13 cellular contexts compared by ENCODE assay signal in the genomic region with DNA sequence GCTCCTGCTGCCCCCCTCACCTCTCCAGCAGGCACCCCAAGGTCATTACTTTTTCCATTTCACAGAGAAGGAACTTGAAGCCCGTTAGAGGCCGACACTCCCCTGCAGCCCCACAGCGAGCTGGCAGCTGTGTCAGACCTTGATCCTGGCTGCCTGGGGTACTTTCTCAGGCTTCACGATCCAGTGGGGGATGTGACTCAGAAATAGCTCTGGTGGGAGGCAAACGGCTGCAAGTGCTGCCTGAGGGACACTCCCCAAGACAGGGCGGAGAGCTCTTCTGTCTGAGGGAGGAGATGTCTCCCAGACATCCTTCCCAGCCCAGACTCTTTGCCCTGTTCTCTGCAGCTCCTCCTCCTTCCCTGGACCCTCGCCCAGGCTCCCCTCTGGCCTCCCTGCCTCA. TPM values are rescaled to one million over a fixed set of nuclear protein-coding genes. Genes with fewer than 3 reads are reported as not detected.
DNase-seq lines count a peak whose midpoint lies in the region; ATAC-seq, FAIRE-seq and TF ChIP-seq lines count a peak whose summit lies in the region.
"Had no signal": no experiment of that assay in that cellular context is flagged by ENCODE, and none has a peak within 500 bp of the region (broad histone marks: within the 10 kb centered on the region; RNA-seq: fewer than 3 reads in every experiment).

No MANE protein-coding gene starts in this region.

- peak; percentile 51 to 67; a peak in 5 of 6 replicates for ATAC-seq in A549
- ATAC-seq in HG03520 (IDR thresholded peaks at IDR 0.05; ENCODE audit: unreplicated experiment), result no peak
- no peak for ATAC-seq in GM21576 (IDR thresholded peaks at IDR 0.05; ENCODE audit: unreplicated experiment)

- peaks cover 8% of the 10 kb centered on the region; the same call in 1 of the 3 replicates for H3K4me1 ChIP-seq in A549
- peaks cover 12% of the 10 kb centered on the region for H3K4me1 ChIP-seq in astrocyte (ENCODE audit: insufficient read depth, low read length)

- no peak for TF ChIP-seq POLR2A in A549 (IDR thresholded peaks at IDR 0.05; ENCODE audit: low read length)

- no peak for TF ChIP-seq RAD21 in A549 (conservative IDR thresholded peaks at IDR 0.05 in 1 of 2, IDR thresholded peaks at IDR 0.05 in 1 of 2)

- no peaks in the 10 kb centered on the region for H3K79me2 ChIP-seq in astrocyte (ENCODE audit: insufficient read depth, low read length)

- peaks cover 5% of the 10 kb centered on the region for H3K4me1 Mint-ChIP-seq in astrocyte (ENCODE audit: low read depth, unreplicated experiment)

- H3K4me3 ChIP-seq in A549 (no peak overlapping the region), astrocyte (ENCODE audit: insufficient read depth, low read depth, low read length) (no peak overlapping the region)

- FAIRE-seq in A549 (lab: Jason Lieb, UNC), result no peak
- FAIRE-seq in astrocyte (lab: Jason Lieb, UNC), result no peak

- H3K27me3 Mint-ChIP-seq in astrocyte (ENCODE audit: low read depth, unreplicated experiment), result no peaks in the 10 kb centered on the region

- H3K27me3 ChIP-seq in astrocyte (ENCODE audit: insufficient read depth, low read length), result no peaks in the 10 kb centered on the region

- TF ChIP-seq EP300 in A549 (IDR thresholded peaks at IDR 0.05), result no peak

- WGBS in A549 (ENCODE audit: missing lambda C conversion rate), result 30% methylated on average over 7 of the region's 7 CpGs

- H3K36me3 ChIP-seq in astrocyte (ENCODE audit: insufficient read depth, low read length), result no peaks in the 10 kb centered on the region

- H2AFZ ChIP-seq in astrocyte (ENCODE audit: low read depth, low read length), result peak overlapping the region; percentile 91

- in situ Hi-C loops in KBM-7 (cut with MboI; ENCODE audit: low pct_unique_long_range_greater_than_20kb, low sequenced_read_pairs), result no loop called here

- peak in 1 of 2 experiments; percentile 35 for DNase-seq in A549 (ENCODE audit: low read depth in 1 of 2, low spot score in 1 of 2)
- peak; percentile 18 for DNase-seq in KBM-7
- DNase-seq in astrocyte (ENCODE audit: low read depth), result peak; percentile 67
- peak; percentile 29 for DNase-seq in kidney glomerular epithelial cell (lab: John Stamatoyannopoulos, UW)
- DNase-seq in stimulated activated CD4-positive, alpha-beta T cell treated with anti-CD3 and anti-CD28 coated beads, Interleukin-2, amount 100 ng/mL, for 48 hours, result no peak
- DNase-seq in NK-92 treated with Interleukin-12 subunit alpha and Interleukin-12 subunit beta, amount 100 ng/mL, for 24 hours (lab: John Stamatoyannopoulos, UW), result no peak
- DNase-seq: activated effector memory CD4-positive, alpha-beta T cell treated with anti-CD3 and anti-CD28 coated beads, Interleukin-2, amount 50 U/mL, for 16 hours; dermis blood vessel endothelial cell; naive B cell; NCI-H1694 had no signal

- H3K27ac ChIP-seq in A549, result peak overlapping the region in 1 of 2 experiments; percentile 53; a peak in 3 of 6 replicates
- peak overlapping the region; percentile 53 for H3K27ac ChIP-seq in astrocyte (ENCODE audit: low read depth, low read length)
- H3K27ac ChIP-seq: HL-60 had no signal

- H3K9ac ChIP-seq in astrocyte (ENCODE audit: low read length), result peak overlapping the region; percentile 64

- peaks cover 14% of the 10 kb centered on the region for H3K9me3 Mint-ChIP-seq in astrocyte (ENCODE audit: unreplicated experiment)

- 0 out of 3 replicates have a peak overlapping the region, but pooled peaks have one; percentile 27 for H3K4me2 ChIP-seq in A549
- peak overlapping the region; percentile 77 for H3K4me2 ChIP-seq in astrocyte (ENCODE audit: low read length)

- TF ChIP-seq CTCF in A549 (IDR thresholded peaks at IDR 0.05) (no peak), astrocyte (IDR thresholded peaks at IDR 0.05; ENCODE audit: insufficient read depth, low read depth, low read length) (no peak)

- CTCF ChIA-PET in A549 (lab: Yijun Ruan, JAX), result interaction anchor here (1.2 to 3.5 kb wide), 4 partner anchors 9 to 74 kb away, joined by 3 to 15 read pairs (median 5); no protein-coding TSS in a partner anchor

- POLR2A ChIA-PET in A549 (lab: Yijun Ruan, JAX), result interaction anchor here (1.3 kb wide), 1 partner anchor 12 kb away, joined by 3 read pairs; no protein-coding TSS in a partner anchor

- H3K9me3 ChIP-seq in A549 (peaks cover 14% of the 10 kb centered on the region), astrocyte (ENCODE audit: insufficient read depth, low read depth, low read length) (peaks cover 5% of the 10 kb centered on the region)

- peak overlapping the region; percentile 50 for H3K4me3 Mint-ChIP-seq in astrocyte (ENCODE audit: unreplicated experiment)
- H3K4me3 Mint-ChIP-seq: naive B cell had no signal

- no peaks in the 10 kb centered on the region for H4K20me1 ChIP-seq in astrocyte (ENCODE audit: insufficient read depth, low read length)

- peaks cover 2% of the 10 kb centered on the region for H3K36me3 Mint-ChIP-seq in astrocyte (ENCODE audit: low read depth, unreplicated experiment)
- H3K36me3 Mint-ChIP-seq: naive B cell had no signal

- H3K27ac Mint-ChIP-seq in astrocyte (ENCODE audit: unreplicated experiment), result peak overlapping the region; percentile 69

TF ChIP-seq in A549, 52 proteins besides CTCF, POLR2A, EP300 and RAD21:
- TF ChIP-seq RNF2 (IDR thresholded peaks at IDR 0.05; ENCODE audit: borderline replicate concordance, low read depth) (no peak), CHD4 (IDR thresholded peaks at IDR 0.05; ENCODE audit: borderline replicate concordance) (no peak), RCOR1 (IDR thresholded peaks at IDR 0.05; ENCODE audit: low read depth, low read length) (no peak), ZC3H11A (IDR thresholded peaks at IDR 0.05) (no peak), CEBPB (IDR thresholded peaks at IDR 0.05) (no peak)
- TF ChIP-seq, protein P1, sequence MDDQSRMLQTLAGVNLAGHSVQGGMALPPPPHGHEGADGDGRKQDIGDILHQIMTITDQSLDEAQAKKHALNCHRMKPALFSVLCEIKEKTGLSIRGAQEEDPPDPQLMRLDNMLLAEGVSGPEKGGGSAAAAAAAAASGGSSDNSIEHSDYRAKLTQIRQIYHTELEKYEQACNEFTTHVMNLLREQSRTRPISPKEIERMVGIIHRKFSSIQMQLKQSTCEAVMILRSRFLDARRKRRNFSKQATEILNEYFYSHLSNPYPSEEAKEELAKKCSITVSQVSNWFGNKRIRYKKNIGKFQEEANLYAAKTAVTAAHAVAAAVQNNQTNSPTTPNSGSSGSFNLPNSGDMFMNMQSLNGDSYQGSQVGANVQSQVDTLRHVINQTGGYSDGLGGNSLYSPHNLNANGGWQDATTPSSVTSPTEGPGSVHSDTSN (IDR thresholded peaks at IDR 0.05), result no peak
TF ChIP-seq in A549: peak in this region for 0.

RNA-seq across cellular contexts. Expression of a gene that starts 4.8 kb away (rescaled TPM):
- polyA plus RNA-seq in A549 (2011; rRNA removed) (not detected in 2 replicates), A549 (2017; fragmentation: RNase III; extraction: RNeasy Plus Mini Kit Qiagen cat#74134 plus additional on column Dnase treatment) (not detected in 3 replicates)
- 0.03 TPM in 1 of 2 replicates, not detected in the other for polyA plus RNA-seq in A549 (2012; cell fraction: cytosol; rRNA removed)
- 0.06 TPM in 1 of 2 replicates, not detected in the other for polyA plus RNA-seq in A549 (2012; cell fraction: nucleus; rRNA removed)
- not detected in 2 replicates for polyA minus RNA-seq in A549 (2011; rRNA and poly(A)+ RNA removed)
- total RNA-seq in astrocyte, result not detected in 2 replicates

RNA-seq across cellular contexts. Expression of a gene that starts 8.5 kb away (rescaled TPM):
- polyA plus RNA-seq in A549 (2011; rRNA removed) (36.6 and 41.6 TPM in 2 replicates), A549 (2017; fragmentation: RNase III; extraction: RNeasy Plus Mini Kit Qiagen cat#74134 plus additional on column Dnase treatment) (53.4 to 62.1 TPM (median 58.6 TPM) in 3 replicates)
- polyA plus RNA-seq in A549 (2012; cell fraction: cytosol; rRNA removed), result 68.6 and 83.9 TPM in 2 replicates
- polyA plus RNA-seq in A549 (2012; cell fraction: nucleus; rRNA removed), result 133 and 183 TPM in 2 replicates
- polyA minus RNA-seq in A549 (2011; rRNA and poly(A)+ RNA removed), result 58.4 and 76.3 TPM in 2 replicates
- 163 and 168 TPM in 2 replicates for total RNA-seq in astrocyte

RNA-seq across cellular contexts. Expression of a gene that starts 54.8 kb away (rescaled TPM):
- polyA plus RNA-seq in A549 (2011; rRNA removed) (12.5 and 14.5 TPM in 2 replicates), A549 (2017; fragmentation: RNase III; extraction: RNeasy Plus Mini Kit Qiagen cat#74134 plus additional on column Dnase treatment) (15.9 to 23.7 TPM (median 21.7 TPM) in 3 replicates)
- polyA plus RNA-seq in A549 (2012; cell fraction: cytosol; rRNA removed), result 12.7 and 18.9 TPM in 2 replicates
- polyA plus RNA-seq in A549 (2012; cell fraction: nucleus; rRNA removed), result 21.9 and 26.7 TPM in 2 replicates
- 7.7 and 9.9 TPM in 2 replicates for polyA minus RNA-seq in A549 (2011; rRNA and poly(A)+ RNA removed)
- 8.9 and 9.8 TPM in 2 replicates for total RNA-seq in astrocyte

RNA-seq across cellular contexts. Expression of a gene that starts 59.8 kb away (rescaled TPM):
- polyA plus RNA-seq in A549 (2011; rRNA removed), result 20.4 and 27.1 TPM in 2 replicates
- polyA plus RNA-seq in A549 (2012; cell fraction: cytosol; rRNA removed), result 50.8 and 56.5 TPM in 2 replicates
- polyA plus RNA-seq in A549 (2012; cell fraction: nucleus; rRNA removed), result 106 and 124 TPM in 2 replicates
- 36.4 to 41.6 TPM (median 40.1 TPM) in 3 replicates for polyA plus RNA-seq in A549 (2017; fragmentation: RNase III; extraction: RNeasy Plus Mini Kit Qiagen cat#74134 plus additional on column Dnase treatment)
- polyA minus RNA-seq in A549 (2011; rRNA and poly(A)+ RNA removed), result 37.2 and 52.2 TPM in 2 replicates
- total RNA-seq in astrocyte, result 61.3 and 72.2 TPM in 2 replicates

Comparison
In these comparisons a context has a peak if more than half of its experiments do, and no peak if none do; other contexts are left out.
1. ATAC-seq: peak in A549 (2 of 2); none in HG03520 (single experiment) and GM21576 (single experiment).
2. DNase-seq: peak in KBM-7 (single experiment), astrocyte (single experiment) and kidney glomerular epithelial cell (single experiment); none in stimulated activated CD4-positive, alpha-beta T cell treated with anti-CD3 and anti-CD28 coated beads, Interleukin-2, amount 100 ng/mL, for 48 hours (0 of 2) and NK-92 treated with Interleukin-12 subunit alpha and Interleukin-12 subunit beta, amount 100 ng/mL, for 24 hours (single experiment).